ENCODE assay signal across 18 cellular contexts in the genomic region with DNA sequence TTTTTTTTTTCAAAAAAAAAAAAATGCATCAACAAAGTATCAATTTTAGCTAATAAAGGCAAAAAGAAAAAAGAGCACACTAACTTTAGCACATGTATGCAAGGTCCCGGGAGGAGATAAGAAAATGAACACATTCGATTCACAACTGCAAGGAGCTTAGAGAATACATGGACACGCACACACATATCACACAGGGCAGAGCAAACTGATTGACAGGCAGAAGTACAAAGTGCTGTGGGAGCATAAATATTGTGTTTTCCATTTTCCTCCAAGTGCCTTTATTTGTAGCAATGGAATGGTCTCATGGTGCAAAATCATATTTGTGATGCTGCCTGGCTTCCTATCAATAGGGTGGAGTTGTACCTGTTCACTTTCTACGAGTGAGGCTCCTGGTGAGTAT.
"Had no signal": no experiment of that assay in that cellular context is flagged by ENCODE, and none has a peak within 500 bp of the region (broad histone marks: within the 10 kb centered on the region; RNA-seq: fewer than 3 reads in every experiment).

No MANE protein-coding gene starts in this region.

- DNase-seq: activated CD4-positive, alpha-beta memory T cell treated with anti-CD3 and anti-CD28 coated beads, Interleukin-2, amount 10 ng/mL, durations not matched to agents 7 days and 5 days; activated CD4-positive, alpha-beta T cell treated with anti-CD3 and anti-CD28 coated beads for 36 hours; activated CD8-positive, alpha-beta memory T cell treated with anti-CD3 and anti-CD28 coated beads, Interleukin-2, amount 10 ng/mL, durations not matched to agents 7 days and 5 days; central memory CD4-positive, alpha-beta T cell; colonic mucosa; erythroblast; heart left ventricle; left ventricle myocardium superior; naive B cell; sigmoid colon; stimulated activated naive B cell treated with anti-CD40 and anti-IgM and Interleukin-4, amounts not matched to agents 10 μg/mL and 1 μg/mL and 100 μg/mL, for 72 hours; uterus had no signal

- FAIRE-seq: frontal cortex, TTC549 had no signal

- H3K36me3 Mint-ChIP-seq: naive B cell; stimulated activated naive B cell treated with anti-CD40 and anti-IgM and Interleukin-4, amounts not matched to agents 10 μg/mL and 1 μg/mL and 100 μg/mL, for 72 hours had no signal

- H3K27me3 Mint-ChIP-seq: activated CD4-positive, alpha-beta memory T cell treated with anti-CD3 and anti-CD28 coated beads, Interleukin-2, amount 10 ng/mL, durations not matched to agents 7 days and 5 days; activated CD4-positive, alpha-beta T cell treated with anti-CD3 and anti-CD28 coated beads for 36 hours; activated CD8-positive, alpha-beta memory T cell treated with anti-CD3 and anti-CD28 coated beads, Interleukin-2, amount 10 ng/mL, durations not matched to agents 7 days and 5 days; activated naive CD8-positive, alpha-beta T cell; naive B cell; stimulated activated naive B cell treated with anti-CD40 and anti-IgM and Interleukin-4, amounts not matched to agents 10 μg/mL and 1 μg/mL and 100 μg/mL, for 72 hours had no signal

- H3K4me3 ChIP-seq: colonic mucosa, heart left ventricle, ovary, sigmoid colon, tibial artery, uterus had no signal

- H3K27ac ChIP-seq: colonic mucosa, heart left ventricle, sigmoid colon, tibial artery, uterus had no signal

- H3K9me3 Mint-ChIP-seq: naive B cell; stimulated activated naive B cell treated with anti-CD40 and anti-IgM and Interleukin-4, amounts not matched to agents 10 μg/mL and 1 μg/mL and 100 μg/mL, for 72 hours; T-helper 2 cell treated with Interferon-gamma antibody and Interleukin-4, amounts not matched to agents 5 μg/mL and 100 μg/mL, for 36 hours had no signal

- ATAC-seq: activated CD4-positive, alpha-beta T cell treated with anti-CD3 and anti-CD28 coated beads for 36 hours; activated CD8-positive, alpha-beta memory T cell treated with anti-CD3 and anti-CD28 coated beads, Interleukin-2, amount 10 ng/mL, durations not matched to agents 7 days and 5 days; heart left ventricle; left ventricle myocardium superior; stimulated activated naive B cell treated with anti-CD40 and anti-IgM and Interleukin-4, amounts not matched to agents 10 μg/mL and 1 μg/mL and 100 μg/mL, for 72 hours had no signal

- H3K27ac Mint-ChIP-seq: activated CD4-positive, alpha-beta memory T cell treated with anti-CD3 and anti-CD28 coated beads, Interleukin-2, amount 10 ng/mL, durations not matched to agents 7 days and 5 days; activated CD4-positive, alpha-beta T cell treated with anti-CD3 and anti-CD28 coated beads for 36 hours; activated CD8-positive, alpha-beta memory T cell treated with anti-CD3 and anti-CD28 coated beads, Interleukin-2, amount 10 ng/mL, durations not matched to agents 7 days and 5 days; activated naive CD8-positive, alpha-beta T cell; stimulated activated naive B cell treated with anti-CD40 and anti-IgM and Interleukin-4, amounts not matched to agents 10 μg/mL and 1 μg/mL and 100 μg/mL, for 72 hours; T-helper 2 cell treated with Interferon-gamma antibody and Interleukin-4, amounts not matched to agents 5 μg/mL and 100 μg/mL, for 36 hours had no signal

- H3K4me3 Mint-ChIP-seq: activated CD4-positive, alpha-beta memory T cell treated with anti-CD3 and anti-CD28 coated beads, Interleukin-2, amount 10 ng/mL, durations not matched to agents 7 days and 5 days; activated CD4-positive, alpha-beta T cell treated with anti-CD3 and anti-CD28 coated beads for 36 hours; activated CD8-positive, alpha-beta memory T cell treated with anti-CD3 and anti-CD28 coated beads, Interleukin-2, amount 10 ng/mL, durations not matched to agents 7 days and 5 days; activated naive CD8-positive, alpha-beta T cell; naive B cell; stimulated activated naive B cell treated with anti-CD40 and anti-IgM and Interleukin-4, amounts not matched to agents 10 μg/mL and 1 μg/mL and 100 μg/mL, for 72 hours; T-helper 2 cell treated with Interferon-gamma antibody and Interleukin-4, amounts not matched to agents 5 μg/mL and 100 μg/mL, for 36 hours had no signal

- H3K36me3 ChIP-seq: colonic mucosa, heart left ventricle, ovary, sigmoid colon, tibial artery, uterus had no signal

- H3K4me1 ChIP-seq: colonic mucosa, sigmoid colon, uterus had no signal

- H3K9me3 ChIP-seq: colonic mucosa, heart left ventricle, ovary, sigmoid colon, tibial artery, uterus had no signal

- H3K27me3 ChIP-seq: colonic mucosa, heart left ventricle, ovary, sigmoid colon, tibial artery, uterus had no signal
